In the genomic region with DNA sequence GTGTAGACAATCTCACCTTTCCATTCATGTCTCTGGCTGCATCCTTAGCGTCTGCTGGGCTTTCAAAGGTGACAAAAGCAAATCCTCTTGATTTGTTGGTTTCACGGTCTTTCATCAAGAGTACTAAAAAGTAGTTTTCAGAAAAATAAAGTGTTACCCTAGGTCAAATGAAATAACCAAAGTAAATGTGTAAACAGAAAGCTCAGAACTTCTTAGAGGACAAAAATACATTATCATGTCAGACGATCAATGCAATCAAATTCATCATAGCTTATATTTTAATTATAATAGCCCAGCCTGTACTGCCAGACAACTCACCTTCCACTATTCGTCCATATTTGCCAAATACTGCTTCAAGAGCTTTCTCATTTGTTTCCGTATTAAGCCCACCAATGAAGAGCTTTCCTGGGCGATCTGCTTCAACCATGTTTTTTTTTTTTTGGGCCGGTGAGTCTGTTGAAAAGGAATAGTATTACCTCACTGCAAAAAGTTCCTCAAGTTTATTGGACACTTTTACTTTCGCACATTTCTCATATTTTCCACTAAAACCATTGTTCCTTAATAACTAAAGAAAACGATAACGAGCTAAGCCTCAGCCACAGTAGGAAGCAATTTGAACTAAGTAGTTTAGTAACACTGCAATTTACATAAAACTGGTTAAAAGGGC, we compare ENCODE assay signal across 8 cellular contexts. TPM values are rescaled to one million over a fixed set of nuclear protein-coding genes. Genes with fewer than 3 reads are reported as not detected.
A peak's percentile ranks its signal among the peaks of the same experiment; 100 is the strongest.
DNase-seq lines count a peak whose midpoint lies in the region; ATAC-seq and TF ChIP-seq lines count a peak whose summit lies in the region.

No MANE protein-coding gene starts in this region.

- H3K9me3 Mint-ChIP-seq in T-cell: no peaks in the 10 kb centered on the region

- POLR2A ChIA-PET in T-cell (lab: Charles Lee): interaction anchor here (0.5 to 2.5 kb wide), 15 partner anchors 11 to 901 kb away, joined by 3 to 16 read pairs (median 3); no protein-coding TSS in a partner anchor

- DNase-seq in H7 (no peak), T-cell (no peak), foreskin fibroblast (no peak), retinal pigment epithelial cell (ENCODE audit: low read depth) (no peak), NCI-H146 treated with DMSO at 0.1 percent for 48 hours (lab: John Stamatoyannopoulos, UW; ENCODE audit: unreplicated experiment) (no peak)
- no peak for DNase-seq in activated CD4-positive, CD25-positive, alpha-beta regulatory T cell treated with anti-CD3 and anti-CD28 coated beads, Interleukin-2, amount 50 U/mL, for 72 hours

- ATAC-seq in T-cell (replicated peaks in 1 of 4) (no peak), GM19324 (IDR thresholded peaks at IDR 0.05; ENCODE audit: low FRiP score, unreplicated experiment) (no peak), HG03175 (IDR thresholded peaks at IDR 0.05; ENCODE audit: unreplicated experiment) (no peak)

- CTCF ChIA-PET in T-cell (lab: Charles Lee): interaction anchor here in 1 of 2 donors (0.7 to 1.1 kb wide), 4 partner anchors 46 to 382 kb away, joined by 3 to 6 read pairs (median 3); a partner anchor contains a TSS

- H3K4me1 Mint-ChIP-seq in T-cell: peaks cover 17 to 31% (median 25%) of the 10 kb centered on the region in 3 donors

- peak overlapping the region; percentile 94 to 96 (median 96) for H3K4me3 Mint-ChIP-seq in T-cell

- H3K27me3 Mint-ChIP-seq in T-cell: peaks cover 0 to 3% of the 10 kb centered on the region in 2 donors

- H3K36me3 ChIP-seq in H7 (replicated peaks; ENCODE audit: control insufficient read depth, insufficient read depth, low read length): peaks cover 8% of the 10 kb centered on the region

- H3K4me3 ChIP-seq in H7 (ENCODE audit: insufficient read depth, low read depth, low read length) (peak overlapping the region; percentile 96), foreskin fibroblast (ENCODE audit: low read depth in 1 of 2, low read length in 2 of 2) (peak overlapping the region; percentile 62 to 86), retinal pigment epithelial cell (ENCODE audit: low read length) (peak overlapping the region; percentile 93)

- H3K27me3 ChIP-seq in H7 (ENCODE audit: control insufficient read depth, insufficient read depth, low read length): no peaks in the 10 kb centered on the region

- TF ChIP-seq CTCF in foreskin fibroblast (IDR thresholded peaks at IDR 0.05; ENCODE audit: low read depth, low read length) (no peak), retinal pigment epithelial cell (conservative IDR thresholded peaks at IDR 0.05; ENCODE audit: low read depth, low read length) (no peak)

- peak overlapping the region; percentile 97 to 99 for H3K27ac Mint-ChIP-seq in T-cell

- peaks cover 23% of the 10 kb centered on the region for H3K36me3 Mint-ChIP-seq in T-cell

RNA-seq across cellular contexts. Expression of a gene that starts 1.4 kb away (rescaled TPM):
- 568 and 767 TPM in 2 replicates for total RNA-seq in H7 (2014; rRNA removed; shearing (Covaris generic))
- 100 to 1,000 TPM; 203 to 281 (median 209) TPM for total RNA-seq in T-cell
